In genomic region chr2:229718057-229718456, GRCh38 we compare ENCODE assay signal across 3 cellular contexts.
TF ChIP-seq lines count a peak whose summit lies in the region.

No MANE protein-coding gene starts in this region.

TF ChIP-seq in HepG2, 621 proteins besides CTCF, POLR2A, EP300 and RAD21:
- TF ChIP-seq ATF7 (IDR thresholded peaks at IDR 0.05), result peak; percentile 99
- no peak for TF ChIP-seq ATF7 (CRISPR knock-in tag; IDR thresholded peaks at IDR 0.05)
- TF ChIP-seq, protein P1, sequence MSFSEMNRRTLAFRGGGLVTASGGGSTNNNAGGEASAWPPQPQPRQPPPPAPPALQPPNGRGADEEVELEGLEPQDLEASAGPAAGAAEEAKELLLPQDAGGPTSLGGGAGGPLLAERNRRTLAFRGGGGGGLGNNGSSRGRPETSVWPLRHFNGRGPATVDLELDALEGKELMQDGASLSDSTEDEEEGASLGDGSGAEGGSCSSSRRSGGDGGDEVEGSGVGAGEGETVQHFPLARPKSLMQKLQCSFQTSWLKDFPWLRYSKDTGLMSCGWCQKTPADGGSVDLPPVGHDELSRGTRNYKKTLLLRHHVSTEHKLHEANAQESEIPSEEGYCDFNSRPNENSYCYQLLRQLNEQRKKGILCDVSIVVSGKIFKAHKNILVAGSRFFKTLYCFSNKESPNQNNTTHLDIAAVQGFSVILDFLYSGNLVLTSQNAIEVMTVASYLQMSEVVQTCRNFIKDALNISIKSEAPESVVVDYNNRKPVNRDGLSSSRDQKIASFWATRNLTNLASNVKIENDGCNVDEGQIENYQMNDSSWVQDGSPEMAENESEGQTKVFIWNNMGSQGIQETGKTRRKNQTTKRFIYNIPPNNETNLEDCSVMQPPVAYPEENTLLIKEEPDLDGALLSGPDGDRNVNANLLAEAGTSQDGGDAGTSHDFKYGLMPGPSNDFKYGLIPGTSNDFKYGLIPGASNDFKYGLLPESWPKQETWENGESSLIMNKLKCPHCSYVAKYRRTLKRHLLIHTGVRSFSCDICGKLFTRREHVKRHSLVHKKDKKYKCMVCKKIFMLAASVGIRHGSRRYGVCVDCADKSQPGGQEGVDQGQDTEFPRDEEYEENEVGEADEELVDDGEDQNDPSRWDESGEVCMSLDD (CRISPR knock-in tag; IDR thresholded peaks at IDR 0.05; ENCODE audit: borderline replicate concordance), result no peak
- TF ChIP-seq ZBTB8A (CRISPR knock-in tag; IDR thresholded peaks at IDR 0.05; ENCODE audit: borderline replicate concordance, low read depth), result no peak
- no peak for TF ChIP-seq TAF15 (IDR thresholded peaks at IDR 0.05; ENCODE audit: low read depth, low read length, poor library complexity, severe bottlenecking)
- no peak for TF ChIP-seq GMEB1 (CRISPR knock-in tag; IDR thresholded peaks at IDR 0.05; ENCODE audit: borderline replicate concordance)
- TF ChIP-seq CREB1 (IDR thresholded peaks at IDR 0.05), result peak; percentile 95
- TF ChIP-seq CREB1 (CRISPR knock-in tag; IDR thresholded peaks at IDR 0.05), result no peak
TF ChIP-seq in HepG2: peak in this region for 2.

TF ChIP-seq in HEK293, 187 proteins besides CTCF, POLR2A, EP300 and RAD21:
- TF ChIP-seq YY2 (tag by site-specific recombination; IDR thresholded peaks at IDR 0.05) (no peak), ZNF140 (tag by site-specific recombination; IDR thresholded peaks at IDR 0.05) (no peak), TRIM28 (IDR thresholded peaks at IDR 0.05; ENCODE audit: borderline replicate concordance, low read length) (no peak), ZNF366 (tag by site-specific recombination; conservative IDR thresholded peaks at IDR 0.05) (no peak), HIC1 (tag by site-specific recombination; IDR thresholded peaks at IDR 0.05) (no peak)
- TF ChIP-seq, protein P2, sequence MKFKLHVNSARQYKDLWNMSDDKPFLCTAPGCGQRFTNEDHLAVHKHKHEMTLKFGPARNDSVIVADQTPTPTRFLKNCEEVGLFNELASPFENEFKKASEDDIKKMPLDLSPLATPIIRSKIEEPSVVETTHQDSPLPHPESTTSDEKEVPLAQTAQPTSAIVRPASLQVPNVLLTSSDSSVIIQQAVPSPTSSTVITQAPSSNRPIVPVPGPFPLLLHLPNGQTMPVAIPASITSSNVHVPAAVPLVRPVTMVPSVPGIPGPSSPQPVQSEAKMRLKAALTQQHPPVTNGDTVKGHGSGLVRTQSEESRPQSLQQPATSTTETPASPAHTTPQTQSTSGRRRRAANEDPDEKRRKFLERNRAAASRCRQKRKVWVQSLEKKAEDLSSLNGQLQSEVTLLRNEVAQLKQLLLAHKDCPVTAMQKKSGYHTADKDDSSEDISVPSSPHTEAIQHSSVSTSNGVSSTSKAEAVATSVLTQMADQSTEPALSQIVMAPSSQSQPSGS (tag by site-specific recombination; IDR thresholded peaks at IDR 0.05; ENCODE audit: low read depth), result peak; percentile 51; the same call in 1 of the 2 replicates

TF ChIP-seq in H1, 55 proteins besides CTCF, POLR2A, EP300 and RAD21:
- TF ChIP-seq SUZ12 (IDR thresholded peaks at IDR 0.05; ENCODE audit: low read length), result no peak
- TF ChIP-seq POU5F1 (IDR thresholded peaks at IDR 0.05; ENCODE audit: low read depth, low read length), result no peak
- TF ChIP-seq CREB1 (IDR thresholded peaks at IDR 0.05), result no peak
- no peak for TF ChIP-seq JUN (IDR thresholded peaks at IDR 0.05; ENCODE audit: low read depth, low read length)
- TF ChIP-seq HDAC2 (IDR thresholded peaks at IDR 0.05; ENCODE audit: borderline replicate concordance in 1 of 2, low read depth in 2 of 2, low read length in 2 of 2), result no peak
- TF ChIP-seq TEAD4 (IDR thresholded peaks at IDR 0.05; ENCODE audit: low read depth, low read length), result no peak
- TF ChIP-seq SP1 (IDR thresholded peaks at IDR 0.05; ENCODE audit: low read depth, low read length), result no peak
TF ChIP-seq in H1: peak in this region for 0.
